Comparison of ENCODE assay signal across 18 cellular contexts in genomic region chr2:234861841-234862735, GRCh38.
A peak's percentile ranks its signal among the peaks of the same experiment; 100 is the strongest.
DNase-seq lines count a peak whose midpoint lies in the region; ATAC-seq and TF ChIP-seq lines count a peak whose summit lies in the region.
"Had no signal": no experiment of that assay in that cellular context is flagged by ENCODE, and none has a peak within 500 bp of the region (broad histone marks: within the 10 kb centered on the region; RNA-seq: fewer than 3 reads in every experiment).

No MANE protein-coding gene starts in this region.

- no TSS peak for BruUV-seq in mammary epithelial cell (replicated peaks; lab: Mats Ljungman, UMichigan)

- POLR2A ChIA-PET in activated CD4-positive, alpha-beta memory T cell treated with anti-CD3 and anti-CD28 coated beads for 36 hours (lab: Charles Lee), result no interaction called here

- no peak overlapping the region for H3K27ac Mint-ChIP-seq in effector memory CD8-positive, alpha-beta T cell
- no peak overlapping the region for H3K27ac Mint-ChIP-seq in activated CD4-positive, alpha-beta memory T cell treated with anti-CD3 and anti-CD28 coated beads for 36 hours
- H3K27ac Mint-ChIP-seq: stimulated activated naive CD8-positive, alpha-beta T cell treated with anti-CD3 and anti-CD28 coated beads, Interleukin-15, Interleukin-2, amounts not matched to agents 100 ng/mL and 50 ng/mL, for 24 hours had no signal

- H3K27me3 ChIP-seq in mammary epithelial cell (ENCODE audit: insufficient read depth, low read length), result no peaks in the 10 kb centered on the region
- H3K27me3 ChIP-seq in heart left ventricle, result no peaks in the 10 kb centered on the region
- H3K27me3 ChIP-seq in prostate gland (replicated peaks; ENCODE audit: insufficient read depth), result no peaks in the 10 kb centered on the region
- no peaks in the 10 kb centered on the region for H3K27me3 ChIP-seq in ovary
- H3K27me3 ChIP-seq: Peyer's patch had no signal

- no peaks in the 10 kb centered on the region for H3K4me1 Mint-ChIP-seq in effector memory CD8-positive, alpha-beta T cell (ENCODE audit: low read depth in 2 of 2)
- no peaks in the 10 kb centered on the region for H3K4me1 Mint-ChIP-seq in activated CD4-positive, alpha-beta memory T cell treated with anti-CD3 and anti-CD28 coated beads for 36 hours (ENCODE audit: low read depth)

- dilution Hi-C loops in mammary epithelial cell (cut with HindIII; ENCODE audit: low sequenced_read_pairs), result no loop called here

- in situ Hi-C loops in mammary epithelial cell (cut with MboI; ENCODE audit: low sequenced_read_pairs in 2 of 2), result no loop called here

- peak; percentile 50 to 85 (median 73) for ATAC-seq in heart left ventricle
- no peak for ATAC-seq in effector memory CD8-positive, alpha-beta T cell (replicated peaks)

- no peak overlapping the region for H3K27ac ChIP-seq in mammary epithelial cell (ENCODE audit: insufficient read depth, low read depth, low read length)
- H3K27ac ChIP-seq in heart left ventricle, result peak overlapping the region in 8 of 12 donors; percentile 24 to 65 (median 47)
- peak overlapping the region; percentile 41 to 51 for H3K27ac ChIP-seq in prostate gland
- no peak overlapping the region for H3K27ac ChIP-seq in ovary

- H3K4me3 Mint-ChIP-seq in effector memory CD8-positive, alpha-beta T cell, result no peak overlapping the region
- H3K4me3 Mint-ChIP-seq in activated CD4-positive, alpha-beta memory T cell treated with anti-CD3 and anti-CD28 coated beads for 36 hours, result no peak overlapping the region
- H3K4me3 Mint-ChIP-seq: stimulated activated naive CD8-positive, alpha-beta T cell treated with anti-CD3 and anti-CD28 coated beads, Interleukin-15, Interleukin-2, amounts not matched to agents 100 ng/mL and 50 ng/mL, for 24 hours had no signal

- 19% methylated on average over 12 of the region's 12 CpGs for WGBS in mammary epithelial cell (ENCODE audit: low coverage, missing lambda C conversion rate)
- WGBS in heart left ventricle, 4 donors, result 58 to 69% (median 65%) methylated on average over 11 to 12 of the region's 12 CpGs
- WGBS in prostate gland, result 49% methylated on average over 12 of the region's 12 CpGs
- WGBS in ovary, 3 donors, result 72 to 75% (median 73%) methylated on average over 12 of the region's 12 CpGs

- H3K4me1 ChIP-seq in mammary epithelial cell (ENCODE audit: insufficient read depth, low read length) (peaks cover 34% of the 10 kb centered on the region), heart left ventricle (peaks cover 2 to 31% (median 21%) of the 10 kb centered on the region in 12 donors), prostate gland (replicated peaks) (no peaks in the 10 kb centered on the region), ovary (ENCODE audit: insufficient read depth) (peaks cover 7% of the 10 kb centered on the region)

- H3K9me3 ChIP-seq in mammary epithelial cell (replicated peaks; ENCODE audit: insufficient read depth, low read length), result no peaks in the 10 kb centered on the region
- H3K9me3 ChIP-seq in heart left ventricle, result peaks cover 0 to 8% (median 3%) of the 10 kb centered on the region in 12 donors
- H3K9me3 ChIP-seq in prostate gland, result no peaks in the 10 kb centered on the region
- no peaks in the 10 kb centered on the region for H3K9me3 ChIP-seq in ovary
- H3K9me3 ChIP-seq: Peyer's patch had no signal

- H3K4me3 ChIP-seq in mammary epithelial cell (replicated peaks in 1 of 3; ENCODE audit: insufficient read depth in 1 of 3, low read depth in 2 of 3, low read length in 3 of 3) (no peak overlapping the region), heart left ventricle (no peak overlapping the region), prostate gland (no peak overlapping the region), ovary (no peak overlapping the region)
- H3K4me3 ChIP-seq: Peyer's patch had no signal

- no peak for TF ChIP-seq EP300 in ovary (IDR thresholded peaks at IDR 0.05)

- DNase-seq in Ammon's horn (ENCODE audit: low spot score) (peak; percentile 62), mammary epithelial cell (peak; percentile 36), heart left ventricle (peak; percentile 70 to 79 (median 77)), prostate gland (ENCODE audit: low spot score) (peak; percentile 61), T1000 (lab: John Stamatoyannopoulos, UW) (no peak), ovary (no peak)
- DNase-seq in effector memory CD8-positive, alpha-beta T cell, result no peak
- no peak for DNase-seq in activated CD4-positive, alpha-beta memory T cell treated with anti-CD3 and anti-CD28 coated beads for 36 hours
- DNase-seq: ACHN; activated CD4-positive, alpha-beta T cell treated with anti-CD3 and anti-CD28 coated beads for 4 hours; COR-L47; GOT3; Kasumi-1; NCI-H1694 treated with DMSO at 0.1 percent for 48 hours; NCI-H510A; Peyer's patch; T-helper 2 cell had no signal

- H2AFZ ChIP-seq in mammary epithelial cell (ENCODE audit: low read depth, low read length), result peak overlapping the region; percentile 1

- TF ChIP-seq POLR2A in heart left ventricle (IDR thresholded peaks at IDR 0.05), result no peak
- no peak for TF ChIP-seq POLR2A in prostate gland (IDR thresholded peaks at IDR 0.05)
- no peak for TF ChIP-seq POLR2A in ovary (IDR thresholded peaks at IDR 0.05)

- CTCF ChIA-PET in mammary epithelial cell (lab: Charles Lee; ENCODE audit: low non-redundant PET), result no interaction called here
- CTCF ChIA-PET in activated CD4-positive, alpha-beta memory T cell treated with anti-CD3 and anti-CD28 coated beads for 36 hours (lab: Charles Lee), result no interaction called here

- H3K27me3 Mint-ChIP-seq in effector memory CD8-positive, alpha-beta T cell, result peaks cover 6 to 44% of the 10 kb centered on the region in 2 donors
- H3K27me3 Mint-ChIP-seq in activated CD4-positive, alpha-beta memory T cell treated with anti-CD3 and anti-CD28 coated beads for 36 hours, result no peaks in the 10 kb centered on the region

- H3K79me2 ChIP-seq in mammary epithelial cell (ENCODE audit: insufficient read depth, low read length), result no peaks in the 10 kb centered on the region

- peak overlapping the region; percentile 0 for H3K4me2 ChIP-seq in mammary epithelial cell (ENCODE audit: insufficient read depth, low read depth, low read length)

- no peak overlapping the region for H3K9ac ChIP-seq in mammary epithelial cell (ENCODE audit: insufficient read depth, low read length)

- intact Hi-C loops in mammary epithelial cell (cut with micrococcal nuclease) (no loop called here), heart left ventricle (cut with DNase I) (no loop called here), prostate gland (cut with DNase I) (no loop called here), ovary (cut with DNase I) (no loop called here)
- intact Hi-C loops in activated CD4-positive, alpha-beta memory T cell treated with anti-CD3 and anti-CD28 coated beads for 36 hours (cut with micrococcal nuclease), result no loop called here

- TF ChIP-seq CTCF in mammary epithelial cell (conservative IDR thresholded peaks at IDR 0.05 in 1 of 2, IDR thresholded peaks at IDR 0.05 in 1 of 2; ENCODE audit: extremely low read depth in 1 of 2, insufficient read depth in 1 of 2, low read depth in 1 of 2, low read length in 2 of 2) (no peak), heart left ventricle (IDR thresholded peaks at IDR 0.05) (no peak), prostate gland (IDR thresholded peaks at IDR 0.05) (no peak), ovary (IDR thresholded peaks at IDR 0.05) (no peak)

- H3K36me3 ChIP-seq in mammary epithelial cell (ENCODE audit: insufficient read depth, low read length) (no peaks in the 10 kb centered on the region), heart left ventricle (no peaks in the 10 kb centered on the region), prostate gland (no peaks in the 10 kb centered on the region), ovary (no peaks in the 10 kb centered on the region)
- H3K36me3 ChIP-seq: Peyer's patch had no signal

- H3K36me3 Mint-ChIP-seq in effector memory CD8-positive, alpha-beta T cell (ENCODE audit: insufficient read depth), result no peaks in the 10 kb centered on the region
- no peaks in the 10 kb centered on the region for H3K36me3 Mint-ChIP-seq in activated CD4-positive, alpha-beta memory T cell treated with anti-CD3 and anti-CD28 coated beads for 36 hours

- no peaks in the 10 kb centered on the region for H4K20me1 ChIP-seq in mammary epithelial cell (ENCODE audit: insufficient read depth, low read length)

- no peaks in the 10 kb centered on the region for H3K9me3 Mint-ChIP-seq in effector memory CD8-positive, alpha-beta T cell
- peaks cover 7% of the 10 kb centered on the region for H3K9me3 Mint-ChIP-seq in activated CD4-positive, alpha-beta memory T cell treated with anti-CD3 and anti-CD28 coated beads for 36 hours

Comparison
In these comparisons a context has a peak if more than half of its experiments do, and no peak if none do; other contexts are left out.
1. DNase-seq: peak in Ammon's horn (single experiment), mammary epithelial cell (single experiment), heart left ventricle (5 of 5) and prostate gland (single experiment); none in effector memory CD8-positive, alpha-beta T cell (0 of 3), T1000 (single experiment), ovary (0 of 5) and activated CD4-positive, alpha-beta memory T cell treated with anti-CD3 and anti-CD28 coated beads for 36 hours (single experiment).
2. H3K27ac ChIP-seq: peak in heart left ventricle (8 of 12) and prostate gland (2 of 2); none in mammary epithelial cell (single experiment) and ovary (0 of 2).